Comparison of ENCODE assay signal across 2 cellular contexts in genomic region chr17:57436565-57436964, GRCh38.
TF ChIP-seq lines count a peak whose summit lies in the region.

No MANE protein-coding gene starts in this region.

TF ChIP-seq in HepG2, 621 proteins besides CTCF, POLR2A, EP300 and RAD21:
- TF ChIP-seq, protein P1, sequence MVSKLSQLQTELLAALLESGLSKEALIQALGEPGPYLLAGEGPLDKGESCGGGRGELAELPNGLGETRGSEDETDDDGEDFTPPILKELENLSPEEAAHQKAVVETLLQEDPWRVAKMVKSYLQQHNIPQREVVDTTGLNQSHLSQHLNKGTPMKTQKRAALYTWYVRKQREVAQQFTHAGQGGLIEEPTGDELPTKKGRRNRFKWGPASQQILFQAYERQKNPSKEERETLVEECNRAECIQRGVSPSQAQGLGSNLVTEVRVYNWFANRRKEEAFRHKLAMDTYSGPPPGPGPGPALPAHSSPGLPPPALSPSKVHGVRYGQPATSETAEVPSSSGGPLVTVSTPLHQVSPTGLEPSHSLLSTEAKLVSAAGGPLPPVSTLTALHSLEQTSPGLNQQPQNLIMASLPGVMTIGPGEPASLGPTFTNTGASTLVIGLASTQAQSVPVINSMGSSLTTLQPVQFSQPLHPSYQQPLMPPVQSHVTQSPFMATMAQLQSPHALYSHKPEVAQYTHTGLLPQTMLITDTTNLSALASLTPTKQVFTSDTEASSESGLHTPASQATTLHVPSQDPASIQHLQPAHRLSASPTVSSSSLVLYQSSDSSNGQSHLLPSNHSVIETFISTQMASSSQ (IDR thresholded peaks at IDR 0.05; ENCODE audit: low read depth), result no peak
- TF ChIP-seq, protein P1 (CRISPR knock-in tag; IDR thresholded peaks at IDR 0.05; ENCODE audit: borderline replicate concordance), result peak; percentile 57; the same call in 1 of the 2 replicates
- TF ChIP-seq ZNF543 (CRISPR knock-in tag; IDR thresholded peaks at IDR 0.05) (no peak), RBM22 (optimal IDR thresholded peaks at IDR 0.05; ENCODE audit: low read length) (peak; percentile 58)

TF ChIP-seq in SK-N-SH, 30 proteins besides CTCF, POLR2A, EP300 and RAD21 (continued from another document):
- no peak for TF ChIP-seq GABPA (IDR thresholded peaks at IDR 0.05; ENCODE audit: low read depth)
- no peak for TF ChIP-seq NRF1 (IDR thresholded peaks at IDR 0.05; ENCODE audit: low read depth, low read length)
- TF ChIP-seq, protein P2, sequence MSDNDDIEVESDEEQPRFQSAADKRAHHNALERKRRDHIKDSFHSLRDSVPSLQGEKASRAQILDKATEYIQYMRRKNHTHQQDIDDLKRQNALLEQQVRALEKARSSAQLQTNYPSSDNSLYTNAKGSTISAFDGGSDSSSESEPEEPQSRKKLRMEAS (IDR thresholded peaks at IDR 0.05; ENCODE audit: low read depth), result no peak
- no peak for TF ChIP-seq CHD2 (IDR thresholded peaks at IDR 0.05; ENCODE audit: low read length, partially characterized antibody)
- no peak for TF ChIP-seq SIN3A (IDR thresholded peaks at IDR 0.05; ENCODE audit: borderline replicate concordance, low read depth, low read length)
- no peak for TF ChIP-seq TEAD4 (IDR thresholded peaks at IDR 0.05; ENCODE audit: borderline replicate concordance, insufficient read depth)
- TF ChIP-seq TCF12 (IDR thresholded peaks at IDR 0.05), result no peak
- TF ChIP-seq PBX3 (IDR thresholded peaks at IDR 0.05), result no peak
- TF ChIP-seq FOXJ3 (CRISPR knock-in tag; IDR thresholded peaks at IDR 0.05), result no peak
- TF ChIP-seq TAF1 (IDR thresholded peaks at IDR 0.05; ENCODE audit: borderline replicate concordance, low read depth, low read length), result no peak
